2 cellular contexts compared by ENCODE assay signal in the genomic region with DNA sequence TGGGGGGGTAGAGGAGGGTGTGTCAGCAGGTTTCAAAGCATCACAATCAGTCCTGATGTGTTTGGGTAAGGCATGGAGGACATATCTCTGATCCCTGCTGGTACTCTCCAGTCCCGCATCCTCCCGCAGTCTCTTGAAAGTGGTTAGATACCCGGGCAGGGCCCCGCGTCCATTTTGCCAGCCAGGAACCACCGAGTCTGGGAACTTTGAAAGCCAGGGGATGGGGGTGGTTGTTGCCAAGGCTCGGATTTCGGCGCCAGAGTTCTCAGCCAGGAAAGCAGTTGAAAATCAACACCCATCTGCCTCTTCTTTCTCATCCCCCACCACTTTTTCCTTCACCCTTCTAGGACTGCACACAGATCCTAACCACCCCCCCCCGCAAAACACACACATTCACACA.
TF ChIP-seq lines count a peak whose summit lies in the region.

No MANE protein-coding gene starts in this region.

TF ChIP-seq in SK-N-SH, 30 proteins besides CTCF, POLR2A, EP300 and RAD21 (continued from another document):
- TF ChIP-seq, protein P1, sequence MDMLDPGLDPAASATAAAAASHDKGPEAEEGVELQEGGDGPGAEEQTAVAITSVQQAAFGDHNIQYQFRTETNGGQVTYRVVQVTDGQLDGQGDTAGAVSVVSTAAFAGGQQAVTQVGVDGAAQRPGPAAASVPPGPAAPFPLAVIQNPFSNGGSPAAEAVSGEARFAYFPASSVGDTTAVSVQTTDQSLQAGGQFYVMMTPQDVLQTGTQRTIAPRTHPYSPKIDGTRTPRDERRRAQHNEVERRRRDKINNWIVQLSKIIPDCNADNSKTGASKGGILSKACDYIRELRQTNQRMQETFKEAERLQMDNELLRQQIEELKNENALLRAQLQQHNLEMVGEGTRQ (IDR thresholded peaks at IDR 0.05; ENCODE audit: borderline replicate concordance, low read depth, low read length): no peak
- TF ChIP-seq POLR2AphosphoS5 (IDR thresholded peaks at IDR 0.05; ENCODE audit: low read depth, low read length) (no peak), RXRA (IDR thresholded peaks at IDR 0.05; ENCODE audit: borderline replicate concordance, low read depth) (no peak), SMC3 (IDR thresholded peaks at IDR 0.05; ENCODE audit: low read depth, low read length) (no peak), EZH2phosphoT487 (IDR thresholded peaks at IDR 0.05; ENCODE audit: borderline replicate concordance, low read depth) (no peak), ELF1 (IDR thresholded peaks at IDR 0.05) (no peak), CHD2 (IDR thresholded peaks at IDR 0.05; ENCODE audit: low read length, partially characterized antibody) (no peak)
- TF ChIP-seq, protein P2, sequence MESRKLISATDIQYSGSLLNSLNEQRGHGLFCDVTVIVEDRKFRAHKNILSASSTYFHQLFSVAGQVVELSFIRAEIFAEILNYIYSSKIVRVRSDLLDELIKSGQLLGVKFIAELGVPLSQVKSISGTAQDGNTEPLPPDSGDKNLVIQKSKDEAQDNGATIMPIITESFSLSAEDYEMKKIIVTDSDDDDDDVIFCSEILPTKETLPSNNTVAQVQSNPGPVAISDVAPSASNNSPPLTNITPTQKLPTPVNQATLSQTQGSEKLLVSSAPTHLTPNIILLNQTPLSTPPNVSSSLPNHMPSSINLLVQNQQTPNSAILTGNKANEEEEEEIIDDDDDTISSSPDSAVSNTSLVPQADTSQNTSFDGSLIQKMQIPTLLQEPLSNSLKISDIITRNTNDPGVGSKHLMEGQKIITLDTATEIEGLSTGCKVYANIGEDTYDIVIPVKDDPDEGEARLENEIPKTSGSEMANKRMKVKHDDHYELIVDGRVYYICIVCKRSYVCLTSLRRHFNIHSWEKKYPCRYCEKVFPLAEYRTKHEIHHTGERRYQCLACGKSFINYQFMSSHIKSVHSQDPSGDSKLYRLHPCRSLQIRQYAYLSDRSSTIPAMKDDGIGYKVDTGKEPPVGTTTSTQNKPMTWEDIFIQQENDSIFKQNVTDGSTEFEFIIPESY (IDR thresholded peaks at IDR 0.05; ENCODE audit: borderline replicate concordance, low read depth): no peak
- TF ChIP-seq, protein P3, sequence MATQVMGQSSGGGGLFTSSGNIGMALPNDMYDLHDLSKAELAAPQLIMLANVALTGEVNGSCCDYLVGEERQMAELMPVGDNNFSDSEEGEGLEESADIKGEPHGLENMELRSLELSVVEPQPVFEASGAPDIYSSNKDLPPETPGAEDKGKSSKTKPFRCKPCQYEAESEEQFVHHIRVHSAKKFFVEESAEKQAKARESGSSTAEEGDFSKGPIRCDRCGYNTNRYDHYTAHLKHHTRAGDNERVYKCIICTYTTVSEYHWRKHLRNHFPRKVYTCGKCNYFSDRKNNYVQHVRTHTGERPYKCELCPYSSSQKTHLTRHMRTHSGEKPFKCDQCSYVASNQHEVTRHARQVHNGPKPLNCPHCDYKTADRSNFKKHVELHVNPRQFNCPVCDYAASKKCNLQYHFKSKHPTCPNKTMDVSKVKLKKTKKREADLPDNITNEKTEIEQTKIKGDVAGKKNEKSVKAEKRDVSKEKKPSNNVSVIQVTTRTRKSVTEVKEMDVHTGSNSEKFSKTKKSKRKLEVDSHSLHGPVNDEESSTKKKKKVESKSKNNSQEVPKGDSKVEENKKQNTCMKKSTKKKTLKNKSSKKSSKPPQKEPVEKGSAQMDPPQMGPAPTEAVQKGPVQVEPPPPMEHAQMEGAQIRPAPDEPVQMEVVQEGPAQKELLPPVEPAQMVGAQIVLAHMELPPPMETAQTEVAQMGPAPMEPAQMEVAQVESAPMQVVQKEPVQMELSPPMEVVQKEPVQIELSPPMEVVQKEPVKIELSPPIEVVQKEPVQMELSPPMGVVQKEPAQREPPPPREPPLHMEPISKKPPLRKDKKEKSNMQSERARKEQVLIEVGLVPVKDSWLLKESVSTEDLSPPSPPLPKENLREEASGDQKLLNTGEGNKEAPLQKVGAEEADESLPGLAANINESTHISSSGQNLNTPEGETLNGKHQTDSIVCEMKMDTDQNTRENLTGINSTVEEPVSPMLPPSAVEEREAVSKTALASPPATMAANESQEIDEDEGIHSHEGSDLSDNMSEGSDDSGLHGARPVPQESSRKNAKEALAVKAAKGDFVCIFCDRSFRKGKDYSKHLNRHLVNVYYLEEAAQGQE (IDR thresholded peaks at IDR 0.05; ENCODE audit: low read depth, low read length): no peak

TF ChIP-seq in SK-N-SH treated with all-trans-retinoic acid at 6 μM for 48 hours, 23 proteins besides CTCF, POLR2A, EP300 and RAD21 (continued from another document):
- TF ChIP-seq ZNF8 (CRISPR knock-in tag; IDR thresholded peaks at IDR 0.05): no peak
- TF ChIP-seq ZNF565 (CRISPR knock-in tag; conservative IDR thresholded peaks at IDR 0.05; ENCODE audit: low read depth): no peak
- TF ChIP-seq CREB5 (CRISPR knock-in tag; IDR thresholded peaks at IDR 0.05; ENCODE audit: low read depth): no peak
- no peak for TF ChIP-seq CSDC2 (CRISPR knock-in tag; IDR thresholded peaks at IDR 0.05)
- TF ChIP-seq ZFP30 (CRISPR knock-in tag; IDR thresholded peaks at IDR 0.05): no peak
- TF ChIP-seq ARNTL (CRISPR knock-in tag; IDR thresholded peaks at IDR 0.05; ENCODE audit: borderline replicate concordance, low read depth): no peak
- no peak for TF ChIP-seq TCF4 (CRISPR knock-in tag; IDR thresholded peaks at IDR 0.05; ENCODE audit: borderline replicate concordance)
- TF ChIP-seq, protein P4, sequence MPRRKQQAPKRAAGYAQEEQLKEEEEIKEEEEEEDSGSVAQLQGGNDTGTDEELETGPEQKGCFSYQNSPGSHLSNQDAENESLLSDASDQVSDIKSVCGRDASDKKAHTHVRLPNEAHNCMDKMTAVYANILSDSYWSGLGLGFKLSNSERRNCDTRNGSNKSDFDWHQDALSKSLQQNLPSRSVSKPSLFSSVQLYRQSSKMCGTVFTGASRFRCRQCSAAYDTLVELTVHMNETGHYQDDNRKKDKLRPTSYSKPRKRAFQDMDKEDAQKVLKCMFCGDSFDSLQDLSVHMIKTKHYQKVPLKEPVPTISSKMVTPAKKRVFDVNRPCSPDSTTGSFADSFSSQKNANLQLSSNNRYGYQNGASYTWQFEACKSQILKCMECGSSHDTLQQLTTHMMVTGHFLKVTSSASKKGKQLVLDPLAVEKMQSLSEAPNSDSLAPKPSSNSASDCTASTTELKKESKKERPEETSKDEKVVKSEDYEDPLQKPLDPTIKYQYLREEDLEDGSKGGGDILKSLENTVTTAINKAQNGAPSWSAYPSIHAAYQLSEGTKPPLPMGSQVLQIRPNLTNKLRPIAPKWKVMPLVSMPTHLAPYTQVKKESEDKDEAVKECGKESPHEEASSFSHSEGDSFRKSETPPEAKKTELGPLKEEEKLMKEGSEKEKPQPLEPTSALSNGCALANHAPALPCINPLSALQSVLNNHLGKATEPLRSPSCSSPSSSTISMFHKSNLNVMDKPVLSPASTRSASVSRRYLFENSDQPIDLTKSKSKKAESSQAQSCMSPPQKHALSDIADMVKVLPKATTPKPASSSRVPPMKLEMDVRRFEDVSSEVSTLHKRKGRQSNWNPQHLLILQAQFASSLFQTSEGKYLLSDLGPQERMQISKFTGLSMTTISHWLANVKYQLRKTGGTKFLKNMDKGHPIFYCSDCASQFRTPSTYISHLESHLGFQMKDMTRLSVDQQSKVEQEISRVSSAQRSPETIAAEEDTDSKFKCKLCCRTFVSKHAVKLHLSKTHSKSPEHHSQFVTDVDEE (CRISPR knock-in tag; IDR thresholded peaks at IDR 0.05): no peak
- TF ChIP-seq OSR1 (CRISPR knock-in tag; IDR thresholded peaks at IDR 0.05): no peak
- no peak for TF ChIP-seq ESRRG (CRISPR knock-in tag; IDR thresholded peaks at IDR 0.05)
- no peak for TF ChIP-seq RARB (CRISPR knock-in tag; IDR thresholded peaks at IDR 0.05)
